Comparison of ENCODE assay signal across 8 cellular contexts in genomic region chr19:48419158-48419920, GRCh38. TPM values are rescaled to one million over a fixed set of nuclear protein-coding genes. Genes with fewer than 3 reads are reported as not detected.
A peak's percentile ranks its signal among the peaks of the same experiment; 100 is the strongest.
DNase-seq lines count a peak whose midpoint lies in the region; ATAC-seq and TF ChIP-seq lines count a peak whose summit lies in the region.

No MANE protein-coding gene starts in this region.

- no peak overlapping the region for H3K27ac Mint-ChIP-seq in Calu3 (ENCODE audit: unreplicated experiment)

- no peak overlapping the region for H2AFZ ChIP-seq in OCI-LY1 (ENCODE audit: low read length)

- no peak for TF ChIP-seq CTCF in OCI-LY1 (IDR thresholded peaks at IDR 0.05; ENCODE audit: low read length)
- TF ChIP-seq CTCF in Calu3 (IDR thresholded peaks at IDR 0.05; ENCODE audit: unreplicated experiment) = no peak

- H3K9me2 ChIP-seq in OCI-LY1 (ENCODE audit: low read depth, low read length) = no peaks in the 10 kb centered on the region

- H4K20me1 ChIP-seq in BLaER1 treated with 17β-estradiol and CSF1 and Interleukin-3, amounts not matched to agents 10 nM and 100 nM = no peaks in the 10 kb centered on the region
- no peaks in the 10 kb centered on the region for H4K20me1 ChIP-seq in OCI-LY1 (ENCODE audit: insufficient read depth, low read length)

- no peak overlapping the region for H3K4me3 Mint-ChIP-seq in Calu3 (ENCODE audit: low read depth, unreplicated experiment)

- peaks cover 36 to 65% (median 54%) of the 10 kb centered on the region in 10 experiments for H3K4me1 ChIP-seq in BLaER1 treated with 17β-estradiol and CSF1 and Interleukin-3, amounts not matched to agents 10 nM and 100 nM
- peaks cover 6% of the 10 kb centered on the region for H3K4me1 ChIP-seq in OCI-LY1 (ENCODE audit: insufficient read depth, low read length, severe bottlenecking)

- peak; percentile 88 to 90 for DNase-seq in activated T-cell treated with anti-CD3 and anti-CD28 coated beads, Interleukin-2, amount 50 U/mL, for 48 hours
- peak; percentile 52 for DNase-seq in left ventricle myocardium superior
- peak; percentile 59 to 64 for DNase-seq in stimulated activated CD4-positive, alpha-beta T cell treated with anti-CD3 and anti-CD28 coated beads, Interleukin-4, amount 100 ng/mL, for 4 hours
- no peak for DNase-seq in Calu3
- DNase-seq in DMS114 treated with DMSO at 0.1 percent for 48 hours (lab: John Stamatoyannopoulos, UW; ENCODE audit: unreplicated experiment) = no peak

- peaks cover 9% of the 10 kb centered on the region for H3K4me1 Mint-ChIP-seq in Calu3 (ENCODE audit: low read depth, unreplicated experiment)

- BruUV-seq in Calu3 (replicated peaks; lab: Mats Ljungman, UMichigan) = no TSS peak

- H3K27me3 Mint-ChIP-seq in Calu3 (ENCODE audit: unreplicated experiment) = peaks cover 25% of the 10 kb centered on the region

- H3K36me3 ChIP-seq in BLaER1 treated with 17β-estradiol and CSF1 and Interleukin-3, amounts not matched to agents 10 nM and 100 nM = no peaks in the 10 kb centered on the region
- H3K36me3 ChIP-seq in OCI-LY1 (ENCODE audit: insufficient read depth, low read length) = no peaks in the 10 kb centered on the region

- H3K9me3 ChIP-seq in BLaER1 treated with 17β-estradiol and CSF1 and Interleukin-3, amounts not matched to agents 10 nM and 100 nM (replicated peaks in 1 of 11) = no peaks in the 10 kb centered on the region
- H3K9me3 ChIP-seq in OCI-LY1 (ENCODE audit: low read length) = no peaks in the 10 kb centered on the region

- no peaks in the 10 kb centered on the region for H3K36me3 Mint-ChIP-seq in Calu3 (ENCODE audit: insufficient read depth, unreplicated experiment)

- H3K4me3 ChIP-seq in BLaER1 treated with 17β-estradiol and CSF1 and Interleukin-3, amounts not matched to agents 10 nM and 100 nM = peak overlapping the region; percentile 28 to 62 (median 48); a peak in 17 of 20 replicates
- peak overlapping the region; percentile 57 for H3K4me3 ChIP-seq in OCI-LY1 (ENCODE audit: low read depth, low read length, poor library complexity, severe bottlenecking)

- H3K79me2 ChIP-seq in OCI-LY1 (ENCODE audit: insufficient read depth, low read length) = no peaks in the 10 kb centered on the region

- peak overlapping the region; percentile 17 to 73 (median 63); a peak in 20 of 22 replicates for H3K27ac ChIP-seq in BLaER1 treated with 17β-estradiol and CSF1 and Interleukin-3, amounts not matched to agents 10 nM and 100 nM
- no peak overlapping the region for H3K27ac ChIP-seq in OCI-LY1 (ENCODE audit: low read depth, low read length, poor library complexity, severe bottlenecking)

- CTCF ChIA-PET in Calu3 (lab: Charles Lee) = no interaction called here

- no peaks in the 10 kb centered on the region for H3F3A ChIP-seq in OCI-LY1 (ENCODE audit: insufficient read depth, low read length)

- peaks cover 9 to 18% (median 12%) of the 10 kb centered on the region in 11 experiments for H3K27me3 ChIP-seq in BLaER1 treated with 17β-estradiol and CSF1 and Interleukin-3, amounts not matched to agents 10 nM and 100 nM
- H3K27me3 ChIP-seq in OCI-LY1 (ENCODE audit: insufficient read depth, low read length) = no peaks in the 10 kb centered on the region

- H3K9ac ChIP-seq in BLaER1 treated with 17β-estradiol and CSF1 and Interleukin-3, amounts not matched to agents 10 nM and 100 nM = peak overlapping the region; percentile 37 to 70 (median 57); a peak in 20 of 22 replicates
- peak overlapping the region; percentile 56; the same call in 1 of the 2 replicates for H3K9ac ChIP-seq in OCI-LY1 (ENCODE audit: low read length)

- H3K4me2 ChIP-seq in BLaER1 treated with 17β-estradiol and CSF1 and Interleukin-3, amounts not matched to agents 10 nM and 100 nM = peak overlapping the region; percentile 59 to 85 (median 76)
- peak overlapping the region; percentile 53 for H3K4me2 ChIP-seq in OCI-LY1 (ENCODE audit: low read length)

- ATAC-seq in GM21515 (IDR thresholded peaks at IDR 0.05; ENCODE audit: unreplicated experiment) (peak; percentile 70), left ventricle myocardium superior (peak; percentile 30)

- intact Hi-C loops in left ventricle myocardium superior (cut with micrococcal nuclease) = no loop called here
- intact Hi-C loops in Calu3 (cut with micrococcal nuclease; ENCODE audit: unreplicated experiment) = no loop called here

- no peaks in the 10 kb centered on the region for H3K9me3 Mint-ChIP-seq in Calu3 (ENCODE audit: low read depth, unreplicated experiment)

RNA-seq across cellular contexts. Expression of gene GRIN2D, which starts 25.9 kb away (rescaled TPM):
- total RNA-seq in left ventricle myocardium superior (0.17 TPM), Calu3 (2022) (0.15 TPM in 1 of 2 replicates, not detected in the other)

RNA-seq across cellular contexts. Expression of gene GRWD1, which starts 26.4 kb away (rescaled TPM):
- 15.7 TPM for total RNA-seq in left ventricle myocardium superior
- 75.0 and 76.7 TPM in 2 replicates for total RNA-seq in Calu3 (2022)

RNA-seq across cellular contexts. Expression of gene KDELR1, which starts 28.0 kb away (rescaled TPM):
- total RNA-seq in left ventricle myocardium superior (79.4 TPM), Calu3 (2022) (185 and 194 TPM in 2 replicates)

RNA-seq across cellular contexts. Expression of gene KCNJ14, which starts 36.0 kb away (rescaled TPM):
- 0.35 TPM for total RNA-seq in left ventricle myocardium superior
- total RNA-seq in Calu3 (2022) = 9.6 and 9.9 TPM in 2 replicates

RNA-seq across cellular contexts. Expression of gene CYTH2, which starts 49.8 kb away (rescaled TPM):
- total RNA-seq in left ventricle myocardium superior (33.4 TPM), Calu3 (2022) (98.1 and 109 TPM in 2 replicates)

Comparison
In these comparisons a context has a peak if more than half of its experiments do, and no peak if none do; other contexts are left out.
1. DNase-seq: peak in activated T-cell treated with anti-CD3 and anti-CD28 coated beads, Interleukin-2, amount 50 U/mL, for 48 hours (2 of 2), left ventricle myocardium superior (single experiment) and stimulated activated CD4-positive, alpha-beta T cell treated with anti-CD3 and anti-CD28 coated beads, Interleukin-4, amount 100 ng/mL, for 4 hours (2 of 2); none in Calu3 (single experiment) and DMS114 treated with DMSO at 0.1 percent for 48 hours (single experiment).